In the genomic region with DNA sequence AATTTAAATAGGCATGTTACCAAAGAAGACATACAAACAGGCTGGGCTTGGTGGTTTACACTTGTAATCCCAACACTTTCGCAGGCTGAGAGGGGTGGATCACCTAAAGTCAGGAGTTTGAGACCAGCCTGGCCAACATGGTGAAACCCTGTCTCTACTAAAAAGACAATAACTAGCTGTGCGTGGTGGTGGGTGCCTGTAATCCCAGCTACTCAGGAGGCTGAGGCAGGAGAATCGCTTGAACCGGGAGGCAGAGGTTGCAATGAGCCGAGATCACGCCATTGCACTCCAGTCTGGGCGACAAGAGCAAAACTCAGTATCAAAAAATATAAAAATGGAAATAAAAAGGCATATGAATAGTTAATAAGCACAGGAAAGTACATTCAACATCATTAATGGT, we compare ENCODE assay signal across 4 cellular contexts. TPM values are rescaled to one million over a fixed set of nuclear protein-coding genes. Genes with fewer than 3 reads are reported as not detected.
"Had no signal": no experiment of that assay in that cellular context is flagged by ENCODE, and none has a peak within 500 bp of the region (broad histone marks: within the 10 kb centered on the region; RNA-seq: fewer than 3 reads in every experiment).

No MANE protein-coding gene starts in this region.

RNA-seq across cellular contexts. Expression of gene WDFY4, which starts 37.6 kb away (rescaled TPM):
- total RNA-seq: LHCN-M2, M059J, MCF 10A, NCI-H460 had no signal
